8 cellular contexts compared by ENCODE assay signal in genomic region chr16:49407873-49408565, GRCh38. TPM values are rescaled to one million over a fixed set of nuclear protein-coding genes. Genes with fewer than 3 reads are reported as not detected.
A peak's percentile ranks its signal among the peaks of the same experiment; 100 is the strongest.
DNase-seq lines count a peak whose midpoint lies in the region; ATAC-seq and TF ChIP-seq lines count a peak whose summit lies in the region.

No MANE protein-coding gene starts in this region.

- H3K36me3 Mint-ChIP-seq in brain, result no peaks in the 10 kb centered on the region

- peak overlapping the region; percentile 37 for H2AFZ ChIP-seq in ACC112 (ENCODE audit: low read length, unreplicated experiment)

- no peak overlapping the region for H3K27ac ChIP-seq in ACC112 (ENCODE audit: low read depth, low read length)

- H3K4me1 ChIP-seq in ACC112 (ENCODE audit: control insufficient read depth, insufficient read depth, low read length, unreplicated experiment), result no peaks in the 10 kb centered on the region

- H3K9me3 Mint-ChIP-seq in brain, result peaks cover 2 to 15% (median 7%) of the 10 kb centered on the region in 5 experiments

- peak overlapping the region in 2 of 5 experiments; percentile 9 to 44 for H3K4me3 Mint-ChIP-seq in brain

- H3K79me2 ChIP-seq in ACC112 (ENCODE audit: control insufficient read depth, insufficient read depth, low read length, unreplicated experiment), result no peaks in the 10 kb centered on the region

- no peak overlapping the region for H3K4me3 ChIP-seq in ACC112 (ENCODE audit: low read depth, low read length)

- 0 out of 2 replicates have a peak, but pooled peaks cover 7% of the 10 kb centered on the region for H3K27me3 ChIP-seq in ACC112 (ENCODE audit: insufficient read depth, low read length)

- H3K27me3 Mint-ChIP-seq in brain, result peaks cover 26% of the 10 kb centered on the region

- H3K36me3 ChIP-seq in ACC112 (ENCODE audit: insufficient read depth, low read length), result no peaks in the 10 kb centered on the region

- peaks cover 10% of the 10 kb centered on the region for H3K4me1 Mint-ChIP-seq in brain

- peak overlapping the region in 2 of 5 experiments; percentile 49 for H3K27ac Mint-ChIP-seq in brain

- ATAC-seq in GM18517 (IDR thresholded peaks at IDR 0.05; ENCODE audit: unreplicated experiment) (peak; percentile 91), HG02981 (IDR thresholded peaks at IDR 0.05; ENCODE audit: unreplicated experiment) (peak; percentile 94)

- peak; percentile 50 for DNase-seq in NCI-H2029 (lab: John Stamatoyannopoulos, UW)
- peak; percentile 76 for DNase-seq in UCSD-AML1 (lab: John Stamatoyannopoulos, UW; ENCODE audit: unreplicated experiment)
- DNase-seq in iPS-NIHi11 (ENCODE audit: low spot score), result peak; percentile 93
- DNase-seq in stimulated activated CD4-positive, alpha-beta T cell treated with anti-CD3 and anti-CD28 coated beads, Interleukin-15, amount 100 ng/mL, for 24 hours, result peak; percentile 79

- TF ChIP-seq CTCF in brain (conservative IDR thresholded peaks at IDR 0.05), result peak; percentile 95 to 97

RNA-seq across cellular contexts. Expression of gene C16orf78, which starts 34.4 kb away (rescaled TPM):
- not detected for polyA plus RNA-seq in brain (ENCODE audit: insufficient read depth, low read depth, low replicate concordance)
